ENCODE assay signal across 8 cellular contexts in the genomic region with DNA sequence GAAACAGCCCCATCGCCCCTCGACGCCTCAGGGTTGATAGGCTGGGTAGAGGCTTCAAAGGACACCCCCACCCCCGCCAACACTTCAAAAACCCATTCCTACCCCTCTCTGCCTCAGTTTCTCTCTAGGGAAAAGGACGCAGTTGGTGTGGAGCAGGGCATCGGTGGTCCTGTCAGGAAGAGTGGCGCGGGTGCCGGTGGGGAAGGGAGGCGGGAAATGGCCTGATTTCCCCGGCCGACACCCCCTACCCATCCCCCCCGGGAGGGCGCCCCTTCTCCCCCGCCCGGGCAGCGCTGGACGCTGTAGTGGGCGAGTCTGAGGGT. TPM values are rescaled to one million over a fixed set of nuclear protein-coding genes. Genes with fewer than 3 reads are reported as not detected.
DNase-seq lines count a peak whose midpoint lies in the region; ATAC-seq and TF ChIP-seq lines count a peak whose summit lies in the region.

No MANE protein-coding gene starts in this region.

- DNase-seq in activated T-cell treated with anti-CD3 and anti-CD28 coated beads, Interleukin-2, amount 50 U/mL, for 72 hours, result no peak
- no peak for DNase-seq in activated T-cell treated with anti-CD3 and anti-CD28 coated beads, Interleukin-2, amount 50 U/mL, for 1 hour
- DNase-seq in SJCRH30 (no peak), foreskin fibroblast (no peak), DMS153 treated with DMSO at 0.1 percent for 48 hours (lab: John Stamatoyannopoulos, UW; ENCODE audit: unreplicated experiment) (no peak), G401 (ENCODE audit: low spot score) (no peak)

- H3K4me1 Mint-ChIP-seq in activated T-cell treated with anti-CD3 and anti-CD28 coated beads, Interleukin-2, amount 50 U/mL, for 72 hours (ENCODE audit: low read depth), result peaks cover 18% of the 10 kb centered on the region

- H3K9me3 Mint-ChIP-seq in activated T-cell treated with anti-CD3 and anti-CD28 coated beads, Interleukin-2, amount 50 U/mL, for 72 hours, result peaks cover 4 to 5% of the 10 kb centered on the region in 2 donors

- no peak overlapping the region for H3K27ac Mint-ChIP-seq in activated T-cell treated with anti-CD3 and anti-CD28 coated beads, Interleukin-2, amount 50 U/mL, for 72 hours

- H3K9me3 ChIP-seq in SJCRH30 (replicated peaks), result no peaks in the 10 kb centered on the region

- peak overlapping the region; percentile 67 for H3K4me3 ChIP-seq in SJCRH30
- H3K4me3 ChIP-seq in foreskin fibroblast (ENCODE audit: low read depth in 1 of 2, low read length in 2 of 2), result peak overlapping the region; percentile 73 to 84
- peak overlapping the region; percentile 65 to 84 (median 72) for H3K4me3 ChIP-seq in skin epidermis

- in situ Hi-C loops in G401 (cut with HindIII; ENCODE audit: low sequenced_read_pairs), result no loop called here

- H3K36me3 Mint-ChIP-seq in activated T-cell treated with anti-CD3 and anti-CD28 coated beads, Interleukin-2, amount 50 U/mL, for 72 hours (ENCODE audit: insufficient read depth in 2 of 2), result peaks cover 11 to 15% of the 10 kb centered on the region in 2 donors

- H3K4me3 Mint-ChIP-seq in activated T-cell treated with anti-CD3 and anti-CD28 coated beads, Interleukin-2, amount 50 U/mL, for 72 hours, result peak overlapping the region; percentile 84 to 99

- peaks cover 6% of the 10 kb centered on the region; the same call in 1 of the 2 replicates for H3K4me1 ChIP-seq in SJCRH30

- no peak for TF ChIP-seq CTCF in foreskin fibroblast (IDR thresholded peaks at IDR 0.05; ENCODE audit: low read depth, low read length)

- H3K27me3 Mint-ChIP-seq in activated T-cell treated with anti-CD3 and anti-CD28 coated beads, Interleukin-2, amount 50 U/mL, for 72 hours (ENCODE audit: low read depth), result peaks cover 5% of the 10 kb centered on the region

- peak overlapping the region; percentile 90 for H3K27ac ChIP-seq in SJCRH30
- H3K27ac ChIP-seq in skin epidermis, result peak overlapping the region; percentile 56 to 89 (median 81)

- peak in 1 of 2 donors; percentile 2 for ATAC-seq in activated T-cell treated with anti-CD3 and anti-CD28 coated beads, Interleukin-2, amount 50 U/mL, for 72 hours (replicated peaks in 1 of 2)
- no peak for ATAC-seq in GM19035 (IDR thresholded peaks at IDR 0.05; ENCODE audit: unreplicated experiment)

- no peaks in the 10 kb centered on the region for H3K27me3 ChIP-seq in SJCRH30

- H3K36me3 ChIP-seq in SJCRH30, result no peaks in the 10 kb centered on the region

RNA-seq across cellular contexts. Expression of a gene that starts 0.4 kb away (rescaled TPM):
- total RNA-seq in activated T-cell treated with anti-CD3 and anti-CD28 coated beads, Interleukin-2, amount 50 U/mL, for 72 hours, result 10 to 100 TPM; 12.9 to 14.7 TPM
- 13.2 and 14.9 TPM in 2 replicates for total RNA-seq in SJCRH30 (2014; rRNA removed; shearing (Covaris generic))
- 65.9 and 70.0 TPM in 2 replicates for total RNA-seq in G401 (2014; rRNA removed; shearing (Covaris generic))

RNA-seq across cellular contexts. Expression of a gene that starts 21.9 kb away (rescaled TPM):
- total RNA-seq in activated T-cell treated with anti-CD3 and anti-CD28 coated beads, Interleukin-2, amount 50 U/mL, for 72 hours, result 10 to 100 TPM in 1 of 2 donors, 1 to 10 TPM in 1; 7.8 to 11.7 TPM
- total RNA-seq in SJCRH30 (2014; rRNA removed; shearing (Covaris generic)), result 12.7 TPM in 2 replicates
- 9.6 and 12.4 TPM in 2 replicates for total RNA-seq in G401 (2014; rRNA removed; shearing (Covaris generic))

RNA-seq across cellular contexts. Expression of a gene that starts 33.3 kb away (rescaled TPM):
- total RNA-seq in activated T-cell treated with anti-CD3 and anti-CD28 coated beads, Interleukin-2, amount 50 U/mL, for 72 hours, result 100 to 1,000 TPM; 165 to 281 TPM
- 11.3 and 12.4 TPM in 2 replicates for total RNA-seq in SJCRH30 (2014; rRNA removed; shearing (Covaris generic))
- 12.9 and 15.6 TPM in 2 replicates for total RNA-seq in G401 (2014; rRNA removed; shearing (Covaris generic))

RNA-seq across cellular contexts. Expression of a gene that starts 49.9 kb away (rescaled TPM):
- total RNA-seq in activated T-cell treated with anti-CD3 and anti-CD28 coated beads, Interleukin-2, amount 50 U/mL, for 72 hours, result 10 to 100 TPM; 21.3 to 21.6 TPM
- 44.8 and 46.5 TPM in 2 replicates for total RNA-seq in SJCRH30 (2014; rRNA removed; shearing (Covaris generic))
- 74.3 and 75.1 TPM in 2 replicates for total RNA-seq in G401 (2014; rRNA removed; shearing (Covaris generic))

RNA-seq across cellular contexts. Expression of a gene that starts 56.7 kb away (rescaled TPM):
- 1 to 10 TPM; 6.4 to 9.4 TPM for total RNA-seq in activated T-cell treated with anti-CD3 and anti-CD28 coated beads, Interleukin-2, amount 50 U/mL, for 72 hours
- 1.5 and 2.3 TPM in 2 replicates for total RNA-seq in SJCRH30 (2014; rRNA removed; shearing (Covaris generic))
- 1.0 and 4.5 TPM in 2 replicates for total RNA-seq in G401 (2014; rRNA removed; shearing (Covaris generic))
